ENCODE assay signal across 1 cellular context in the genomic region with DNA sequence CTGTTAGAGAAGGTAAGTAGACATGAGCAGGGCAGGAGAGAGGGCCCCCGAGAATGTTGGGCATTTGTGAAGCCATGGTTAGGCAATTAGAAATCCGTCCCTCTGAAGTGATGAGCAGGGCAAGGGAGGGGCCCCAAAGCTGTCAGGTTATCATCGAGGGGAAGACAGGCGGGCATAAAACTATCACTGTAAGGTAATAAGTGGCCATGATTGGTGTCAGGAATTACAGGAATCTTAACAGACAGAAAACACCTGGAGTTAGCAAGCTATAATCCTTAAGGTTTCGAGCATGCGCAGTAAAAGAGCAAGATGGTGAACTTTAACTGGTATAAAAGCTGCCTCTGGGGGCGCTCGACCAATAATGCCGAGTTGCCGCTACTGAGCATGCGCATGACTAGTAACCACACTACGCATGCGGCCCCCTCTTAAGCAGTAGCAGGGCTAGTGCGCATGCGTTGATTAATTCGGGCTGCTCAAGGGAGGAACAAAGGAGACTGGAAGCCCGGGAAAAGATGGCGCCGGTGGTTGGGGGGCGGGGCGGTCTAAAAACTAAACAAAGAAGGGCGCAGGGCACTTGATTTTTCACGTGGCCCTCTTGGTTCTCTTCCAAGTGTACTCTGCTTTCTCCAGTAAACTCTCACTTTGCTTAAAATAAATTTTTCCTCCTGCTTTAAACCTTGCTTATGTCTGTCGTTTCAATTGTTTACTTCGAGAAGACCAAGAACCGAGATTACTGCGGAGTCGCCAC.
TF ChIP-seq lines count a peak whose summit lies in the region.

No MANE protein-coding gene starts in this region.

TF ChIP-seq in GM12878, 131 proteins besides CTCF, POLR2A, EP300 and RAD21 (continued from another document and continues in another):
- TF ChIP-seq, protein P1, sequence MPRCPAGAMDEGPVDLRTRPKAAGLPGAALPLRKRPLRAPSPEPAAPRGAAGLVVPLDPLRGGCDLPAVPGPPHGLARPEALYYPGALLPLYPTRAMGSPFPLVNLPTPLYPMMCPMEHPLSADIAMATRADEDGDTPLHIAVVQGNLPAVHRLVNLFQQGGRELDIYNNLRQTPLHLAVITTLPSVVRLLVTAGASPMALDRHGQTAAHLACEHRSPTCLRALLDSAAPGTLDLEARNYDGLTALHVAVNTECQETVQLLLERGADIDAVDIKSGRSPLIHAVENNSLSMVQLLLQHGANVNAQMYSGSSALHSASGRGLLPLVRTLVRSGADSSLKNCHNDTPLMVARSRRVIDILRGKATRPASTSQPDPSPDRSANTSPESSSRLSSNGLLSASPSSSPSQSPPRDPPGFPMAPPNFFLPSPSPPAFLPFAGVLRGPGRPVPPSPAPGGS (IDR thresholded peaks at IDR 0.05; ENCODE audit: borderline replicate concordance, insufficient read depth, low read depth, low read length, poor library complexity, severe bottlenecking) = peak; percentile 62
- TF ChIP-seq PAX8 (IDR thresholded peaks at IDR 0.05) (no peak; the same call in 1 of the 2 replicates), NFIC (IDR thresholded peaks at IDR 0.05; ENCODE audit: low read depth, low read length) (no peak), ATF7 (IDR thresholded peaks at IDR 0.05; ENCODE audit: low read depth) (no peak), SP1 (IDR thresholded peaks at IDR 0.05; ENCODE audit: low read depth, low read length) (no peak), KAT2A (conservative IDR thresholded peaks at IDR 0.05; ENCODE audit: control insufficient read depth, low read depth, low read length) (no peak), ZNF274 (IDR thresholded peaks at IDR 0.05; ENCODE audit: insufficient read depth, insufficient read length) (no peak), SMC3 (IDR thresholded peaks at IDR 0.05; ENCODE audit: borderline replicate concordance, low read length) (no peak), TARDBP (IDR thresholded peaks at IDR 0.05; ENCODE audit: borderline replicate concordance) (no peak), CREB1 (IDR thresholded peaks at IDR 0.05; ENCODE audit: low read depth) (peak; percentile 38; the same call in 1 of the 2 replicates), TCF3 (IDR thresholded peaks at IDR 0.05; ENCODE audit: borderline replicate concordance, insufficient read depth, low read depth, low read length) (no peak), SMAD1 (IDR thresholded peaks at IDR 0.05; ENCODE audit: low read depth, partially characterized antibody) (no peak), SPI1 (IDR thresholded peaks at IDR 0.05; ENCODE audit: borderline replicate concordance, insufficient read depth, low read depth, low read length) (peak; percentile 28; the same call in 1 of the 2 replicates), BHLHE40 (IDR thresholded peaks at IDR 0.05; ENCODE audit: borderline replicate concordance in 1 of 2, low read depth in 2 of 2, low read length in 1 of 2) (peak; percentile 21 to 52; a peak in 2 of 4 replicates), ZNF24 (IDR thresholded peaks at IDR 0.05) (no peak), TCF12 (IDR thresholded peaks at IDR 0.05; ENCODE audit: low read depth, low read length) (no peak), MXI1 (IDR thresholded peaks at IDR 0.05; ENCODE audit: low read depth, low read length) (peak; percentile 58; the same call in 1 of the 2 replicates), RCOR1 (conservative IDR thresholded peaks at IDR 0.05; ENCODE audit: low read depth, low read length) (no peak), GABPA (IDR thresholded peaks at IDR 0.05; ENCODE audit: low read depth) (no peak), HDAC6 (IDR thresholded peaks at IDR 0.05; ENCODE audit: unreplicated experiment) (no peak), DPF2 (IDR thresholded peaks at IDR 0.05) (no peak; the same call in 1 of the 2 replicates), MTA3 (IDR thresholded peaks at IDR 0.05; ENCODE audit: borderline replicate concordance, low read length) (no peak), BRCA1 (IDR thresholded peaks at IDR 0.05; ENCODE audit: low read depth, low read length) (no peak), CHD1 (IDR thresholded peaks at IDR 0.05; ENCODE audit: low read depth, low read length) (peak; percentile 67; the same call in 1 of the 2 replicates), FOXM1 (IDR thresholded peaks at IDR 0.05; ENCODE audit: low read depth, low read length) (no peak), ZZZ3 (IDR thresholded peaks at IDR 0.05; ENCODE audit: control insufficient read depth, insufficient read length, low read depth) (no peak), RB1 (IDR thresholded peaks at IDR 0.05; ENCODE audit: borderline replicate concordance) (0 out of 2 replicates have a peak, but pooled peaks have one; percentile 30), MTA2 (IDR thresholded peaks at IDR 0.05; ENCODE audit: low read depth) (no peak), SUPT20H (IDR thresholded peaks at IDR 0.05; ENCODE audit: borderline replicate concordance, control insufficient read depth, low read depth, low read length) (no peak), SMAD5 (IDR thresholded peaks at IDR 0.05; ENCODE audit: low read depth) (peak; percentile 74; the same call in 1 of the 2 replicates), RELA (IDR thresholded peaks at IDR 0.05; ENCODE audit: borderline replicate concordance, partially characterized antibody) (no peak), FOXK2 (IDR thresholded peaks at IDR 0.05) (peak; percentile 66)
- TF ChIP-seq, protein P2, sequence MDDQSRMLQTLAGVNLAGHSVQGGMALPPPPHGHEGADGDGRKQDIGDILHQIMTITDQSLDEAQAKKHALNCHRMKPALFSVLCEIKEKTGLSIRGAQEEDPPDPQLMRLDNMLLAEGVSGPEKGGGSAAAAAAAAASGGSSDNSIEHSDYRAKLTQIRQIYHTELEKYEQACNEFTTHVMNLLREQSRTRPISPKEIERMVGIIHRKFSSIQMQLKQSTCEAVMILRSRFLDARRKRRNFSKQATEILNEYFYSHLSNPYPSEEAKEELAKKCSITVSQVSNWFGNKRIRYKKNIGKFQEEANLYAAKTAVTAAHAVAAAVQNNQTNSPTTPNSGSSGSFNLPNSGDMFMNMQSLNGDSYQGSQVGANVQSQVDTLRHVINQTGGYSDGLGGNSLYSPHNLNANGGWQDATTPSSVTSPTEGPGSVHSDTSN (IDR thresholded peaks at IDR 0.05; ENCODE audit: insufficient replicate concordance, low read depth, low read length) = no peak
- TF ChIP-seq, protein P3, sequence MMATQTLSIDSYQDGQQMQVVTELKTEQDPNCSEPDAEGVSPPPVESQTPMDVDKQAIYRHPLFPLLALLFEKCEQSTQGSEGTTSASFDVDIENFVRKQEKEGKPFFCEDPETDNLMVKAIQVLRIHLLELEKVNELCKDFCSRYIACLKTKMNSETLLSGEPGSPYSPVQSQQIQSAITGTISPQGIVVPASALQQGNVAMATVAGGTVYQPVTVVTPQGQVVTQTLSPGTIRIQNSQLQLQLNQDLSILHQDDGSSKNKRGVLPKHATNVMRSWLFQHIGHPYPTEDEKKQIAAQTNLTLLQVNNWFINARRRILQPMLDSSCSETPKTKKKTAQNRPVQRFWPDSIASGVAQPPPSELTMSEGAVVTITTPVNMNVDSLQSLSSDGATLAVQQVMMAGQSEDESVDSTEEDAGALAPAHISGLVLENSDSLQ (IDR thresholded peaks at IDR 0.05) = no peak
- TF ChIP-seq, protein P4, sequence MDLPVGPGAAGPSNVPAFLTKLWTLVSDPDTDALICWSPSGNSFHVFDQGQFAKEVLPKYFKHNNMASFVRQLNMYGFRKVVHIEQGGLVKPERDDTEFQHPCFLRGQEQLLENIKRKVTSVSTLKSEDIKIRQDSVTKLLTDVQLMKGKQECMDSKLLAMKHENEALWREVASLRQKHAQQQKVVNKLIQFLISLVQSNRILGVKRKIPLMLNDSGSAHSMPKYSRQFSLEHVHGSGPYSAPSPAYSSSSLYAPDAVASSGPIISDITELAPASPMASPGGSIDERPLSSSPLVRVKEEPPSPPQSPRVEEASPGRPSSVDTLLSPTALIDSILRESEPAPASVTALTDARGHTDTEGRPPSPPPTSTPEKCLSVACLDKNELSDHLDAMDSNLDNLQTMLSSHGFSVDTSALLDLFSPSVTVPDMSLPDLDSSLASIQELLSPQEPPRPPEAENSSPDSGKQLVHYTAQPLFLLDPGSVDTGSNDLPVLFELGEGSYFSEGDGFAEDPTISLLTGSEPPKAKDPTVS (IDR thresholded peaks at IDR 0.05; ENCODE audit: low read depth, low read length) = no peak
- TF ChIP-seq, protein P5, sequence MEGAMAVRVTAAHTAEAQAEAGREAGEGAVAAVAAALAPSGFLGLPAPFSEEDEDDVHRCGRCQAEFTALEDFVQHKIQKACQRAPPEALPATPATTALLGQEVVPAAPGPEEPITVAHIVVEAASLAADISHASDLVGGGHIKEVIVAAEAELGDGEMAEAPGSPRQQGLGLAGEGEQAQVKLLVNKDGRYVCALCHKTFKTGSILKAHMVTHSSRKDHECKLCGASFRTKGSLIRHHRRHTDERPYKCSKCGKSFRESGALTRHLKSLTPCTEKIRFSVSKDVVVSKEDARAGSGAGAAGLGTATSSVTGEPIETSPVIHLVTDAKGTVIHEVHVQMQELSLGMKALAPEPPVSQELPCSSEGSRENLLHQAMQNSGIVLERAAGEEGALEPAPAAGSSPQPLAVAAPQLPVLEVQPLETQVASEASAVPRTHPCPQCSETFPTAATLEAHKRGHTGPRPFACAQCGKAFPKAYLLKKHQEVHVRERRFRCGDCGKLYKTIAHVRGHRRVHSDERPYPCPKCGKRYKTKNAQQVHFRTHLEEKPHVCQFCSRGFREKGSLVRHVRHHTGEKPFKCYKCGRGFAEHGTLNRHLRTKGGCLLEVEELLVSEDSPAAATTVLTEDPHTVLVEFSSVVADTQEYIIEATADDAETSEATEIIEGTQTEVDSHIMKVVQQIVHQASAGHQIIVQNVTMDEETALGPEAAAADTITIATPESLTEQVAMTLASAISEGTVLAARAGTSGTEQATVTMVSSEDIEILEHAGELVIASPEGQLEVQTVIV (IDR thresholded peaks at IDR 0.05; ENCODE audit: borderline replicate concordance, partially characterized antibody) = no peak
- TF ChIP-seq, protein P6, sequence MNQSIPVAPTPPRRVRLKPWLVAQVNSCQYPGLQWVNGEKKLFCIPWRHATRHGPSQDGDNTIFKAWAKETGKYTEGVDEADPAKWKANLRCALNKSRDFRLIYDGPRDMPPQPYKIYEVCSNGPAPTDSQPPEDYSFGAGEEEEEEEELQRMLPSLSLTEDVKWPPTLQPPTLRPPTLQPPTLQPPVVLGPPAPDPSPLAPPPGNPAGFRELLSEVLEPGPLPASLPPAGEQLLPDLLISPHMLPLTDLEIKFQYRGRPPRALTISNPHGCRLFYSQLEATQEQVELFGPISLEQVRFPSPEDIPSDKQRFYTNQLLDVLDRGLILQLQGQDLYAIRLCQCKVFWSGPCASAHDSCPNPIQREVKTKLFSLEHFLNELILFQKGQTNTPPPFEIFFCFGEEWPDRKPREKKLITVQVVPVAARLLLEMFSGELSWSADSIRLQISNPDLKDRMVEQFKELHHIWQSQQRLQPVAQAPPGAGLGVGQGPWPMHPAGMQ (IDR thresholded peaks at IDR 0.05; ENCODE audit: borderline replicate concordance) = no peak
- TF ChIP-seq, protein P7, sequence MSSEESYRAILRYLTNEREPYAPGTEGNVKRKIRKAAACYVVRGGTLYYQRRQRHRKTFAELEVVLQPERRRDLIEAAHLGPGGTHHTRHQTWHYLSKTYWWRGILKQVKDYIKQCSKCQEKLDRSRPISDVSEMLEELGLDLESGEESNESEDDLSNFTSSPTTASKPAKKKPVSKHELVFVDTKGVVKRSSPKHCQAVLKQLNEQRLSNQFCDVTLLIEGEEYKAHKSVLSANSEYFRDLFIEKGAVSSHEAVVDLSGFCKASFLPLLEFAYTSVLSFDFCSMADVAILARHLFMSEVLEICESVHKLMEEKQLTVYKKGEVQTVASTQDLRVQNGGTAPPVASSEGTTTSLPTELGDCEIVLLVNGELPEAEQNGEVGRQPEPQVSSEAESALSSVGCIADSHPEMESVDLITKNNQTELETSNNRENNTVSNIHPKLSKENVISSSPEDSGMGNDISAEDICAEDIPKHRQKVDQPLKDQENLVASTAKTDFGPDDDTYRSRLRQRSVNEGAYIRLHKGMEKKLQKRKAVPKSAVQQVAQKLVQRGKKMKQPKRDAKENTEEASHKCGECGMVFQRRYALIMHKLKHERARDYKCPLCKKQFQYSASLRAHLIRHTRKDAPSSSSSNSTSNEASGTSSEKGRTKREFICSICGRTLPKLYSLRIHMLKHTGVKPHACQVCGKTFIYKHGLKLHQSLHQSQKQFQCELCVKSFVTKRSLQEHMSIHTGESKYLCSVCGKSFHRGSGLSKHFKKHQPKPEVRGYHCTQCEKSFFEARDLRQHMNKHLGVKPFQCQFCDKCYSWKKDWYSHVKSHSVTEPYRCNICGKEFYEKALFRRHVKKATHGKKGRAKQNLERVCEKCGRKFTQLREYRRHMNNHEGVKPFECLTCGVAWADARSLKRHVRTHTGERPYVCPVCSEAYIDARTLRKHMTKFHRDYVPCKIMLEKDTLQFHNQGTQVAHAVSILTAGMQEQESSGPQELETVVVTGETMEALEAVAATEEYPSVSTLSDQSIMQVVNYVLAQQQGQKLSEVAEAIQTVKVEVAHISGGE (CRISPR knock-in tag; IDR thresholded peaks at IDR 0.05) = no peak
- TF ChIP-seq, protein P8, sequence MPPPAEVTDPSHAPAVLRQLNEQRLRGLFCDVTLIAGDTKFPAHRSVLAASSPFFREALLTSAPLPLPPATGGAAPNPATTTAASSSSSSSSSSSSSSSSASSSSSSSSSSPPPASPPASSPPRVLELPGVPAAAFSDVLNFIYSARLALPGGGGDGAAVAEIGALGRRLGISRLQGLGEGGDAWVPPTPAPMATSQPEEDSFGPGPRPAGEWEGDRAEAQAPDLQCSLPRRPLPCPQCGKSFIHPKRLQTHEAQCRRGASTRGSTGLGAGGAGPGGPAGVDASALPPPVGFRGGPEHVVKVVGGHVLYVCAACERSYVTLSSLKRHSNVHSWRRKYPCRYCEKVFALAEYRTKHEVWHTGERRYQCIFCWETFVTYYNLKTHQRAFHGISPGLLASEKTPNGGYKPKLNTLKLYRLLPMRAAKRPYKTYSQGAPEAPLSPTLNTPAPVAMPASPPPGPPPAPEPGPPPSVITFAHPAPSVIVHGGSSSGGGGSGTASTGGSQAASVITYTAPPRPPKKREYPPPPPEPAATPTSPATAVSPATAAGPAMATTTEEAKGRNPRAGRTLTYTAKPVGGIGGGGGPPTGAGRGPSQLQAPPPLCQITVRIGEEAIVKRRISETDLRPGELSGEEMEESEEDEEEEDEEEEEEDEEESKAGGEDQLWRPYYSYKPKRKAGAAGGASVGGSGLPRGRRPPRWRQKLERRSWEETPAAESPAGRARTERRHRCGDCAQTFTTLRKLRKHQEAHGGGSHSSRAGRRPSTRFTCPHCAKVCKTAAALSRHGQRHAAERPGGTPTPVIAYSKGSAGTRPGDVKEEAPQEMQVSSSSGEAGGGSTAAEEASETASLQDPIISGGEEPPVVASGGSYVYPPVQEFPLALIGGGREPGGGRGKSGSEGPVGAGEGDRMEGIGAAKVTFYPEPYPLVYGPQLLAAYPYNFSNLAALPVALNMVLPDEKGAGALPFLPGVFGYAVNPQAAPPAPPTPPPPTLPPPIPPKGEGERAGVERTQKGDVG (CRISPR knock-in tag; IDR thresholded peaks at IDR 0.05) = no peak
